Comparison of ENCODE assay signal across 21 cellular contexts in the genomic region with DNA sequence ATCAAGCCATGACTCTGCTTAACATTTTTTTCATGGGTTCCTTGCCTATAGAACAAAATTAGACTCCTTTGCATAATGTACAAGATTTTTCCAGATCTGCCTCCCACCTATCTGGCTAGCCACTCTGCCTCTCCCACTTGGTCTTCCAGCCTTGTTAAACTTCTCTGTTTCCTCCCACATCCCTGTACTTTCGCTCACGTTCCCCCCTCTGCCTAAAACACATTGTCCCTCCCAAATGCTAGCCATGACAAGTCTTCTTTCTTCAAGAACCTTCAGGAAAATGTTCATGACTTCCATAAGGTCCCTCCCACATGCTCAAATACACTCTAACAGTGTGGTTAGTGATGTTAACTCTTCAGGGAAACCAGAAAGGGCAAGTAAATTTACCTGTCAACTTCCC.
"Had no signal": no experiment of that assay in that cellular context is flagged by ENCODE, and none has a peak within 500 bp of the region (broad histone marks: within the 10 kb centered on the region; RNA-seq: fewer than 3 reads in every experiment).

No MANE protein-coding gene starts in this region.

- H3K4me1 ChIP-seq: Peyer's patch, SJCRH30 had no signal

- H3K4me3 ChIP-seq: K562, PC-9, Peyer's patch, SJCRH30 had no signal

- H3K4me2 ChIP-seq: KMS-11, PC-9 had no signal

- H3K27ac ChIP-seq: HL-60, KMS-11, PC-9, Peyer's patch, SJCRH30 had no signal

- H3K27me3 ChIP-seq: Peyer's patch had no signal

- FAIRE-seq: HTR-8/SVneo, K562 had no signal

- H3K9me3 ChIP-seq: SJCRH30 had no signal

- DNase-seq: Kasumi-1; MM.1S; NCI-H1092 treated with DMSO at 0.1 percent for 48 hours; NCI-H1436 treated with DMSO at 0.1 percent for 48 hours; NCI-H1694; NCI-H187 treated with DMSO at 0.1 percent for 48 hours; NCI-H2029 treated with DMSO at 0.1 percent for 48 hours; NCI-H2171 treated with DMSO at 0.1 percent for 48 hours; NCI-H345; NCI-H524; NCI-H526 treated with DMSO at 0.1 percent for 48 hours; NCI-H748 treated with DMSO at 0.1 percent for 48 hours; NK-92 treated with Interleukin-12 subunit alpha and Interleukin-12 subunit beta, amount 100 ng/mL, for 24 hours; PC-9; Peyer's patch; SHP77 treated with DMSO at 0.1 percent for 48 hours; SJCRH30 had no signal

- H3K36me3 ChIP-seq: Peyer's patch, SJCRH30 had no signal

- H2AFZ ChIP-seq: PC-9 had no signal

- H3K9ac ChIP-seq: KMS-11 had no signal
